In the genomic region with DNA sequence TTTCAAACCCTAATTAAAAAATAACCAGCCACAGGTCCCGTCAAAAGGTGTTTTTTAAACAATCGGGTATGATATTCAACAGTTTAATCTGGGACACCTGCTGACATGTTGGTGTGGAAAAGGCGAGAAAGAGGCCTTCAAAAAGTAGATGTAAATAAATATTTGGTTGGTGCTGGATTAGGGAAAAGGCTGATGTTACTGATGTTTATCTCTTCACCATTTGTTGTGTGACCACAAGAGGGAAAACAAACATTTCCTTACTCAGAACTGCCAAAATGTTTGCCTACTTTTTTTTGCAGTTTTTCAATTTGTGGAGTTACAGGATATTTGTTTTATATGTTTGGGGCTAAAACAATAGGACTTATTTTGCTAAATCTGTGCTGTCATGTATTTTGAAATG, we compare ENCODE assay signal across 9 cellular contexts. TPM values are rescaled to one million over a fixed set of nuclear protein-coding genes. Genes with fewer than 3 reads are reported as not detected.
A peak's percentile ranks its signal among the peaks of the same experiment; 100 is the strongest.
DNase-seq lines count a peak whose midpoint lies in the region; ATAC-seq and TF ChIP-seq lines count a peak whose summit lies in the region.
"Had no signal": no experiment of that assay in that cellular context is flagged by ENCODE, and none has a peak within 500 bp of the region (broad histone marks: within the 10 kb centered on the region; RNA-seq: fewer than 3 reads in every experiment).

No MANE protein-coding gene starts in this region.

- intact Hi-C loops in left ventricle myocardium inferior (cut with micrococcal nuclease) (loop anchor here (10.0 kb wide), 1 partner anchor 121 kb away; no protein-coding TSS in a partner anchor), left ventricle myocardium superior (cut with micrococcal nuclease) (no loop called here)
- intact Hi-C loops in dendritic cell treated with granulocyte-macrophage colony-stimulating factor and Interleukin-4, amounts not matched to agents 40 ng/mL and 50 ng/mL, for 4 days (cut with micrococcal nuclease), result loop anchor here (2.0 kb wide), 1 partner anchor 121 kb away; no protein-coding TSS in a partner anchor

- H3K4me1 ChIP-seq in left ventricle myocardium inferior, result peaks cover 60% of the 10 kb centered on the region
- H3K4me1 ChIP-seq in mucosa of stomach (ENCODE audit: control insufficient read depth, insufficient read depth, low read length), result peaks cover 17% of the 10 kb centered on the region

- H3K4me1 Mint-ChIP-seq in dendritic cell treated with granulocyte-macrophage colony-stimulating factor and Interleukin-4, amounts not matched to agents 40 ng/mL and 50 ng/mL, for 4 days (ENCODE audit: low read depth), result peaks cover 16% of the 10 kb centered on the region

- no peaks in the 10 kb centered on the region for H3K36me3 Mint-ChIP-seq in dendritic cell treated with granulocyte-macrophage colony-stimulating factor and Interleukin-4, amounts not matched to agents 40 ng/mL and 50 ng/mL, for 4 days (ENCODE audit: low read depth)

- peak; percentile 46 for TF ChIP-seq CTCF in left ventricle myocardium inferior (IDR thresholded peaks at IDR 0.05; ENCODE audit: borderline replicate concordance)

- no peaks in the 10 kb centered on the region for H3K9me3 ChIP-seq in left ventricle myocardium inferior (replicated peaks)
- no peaks in the 10 kb centered on the region for H3K9me3 ChIP-seq in mucosa of stomach (ENCODE audit: control insufficient read depth, low read length)

- peak overlapping the region; percentile 72 for H3K9ac ChIP-seq in mucosa of stomach (ENCODE audit: low read length)

- H3K4me3 ChIP-seq in left ventricle myocardium inferior (peak overlapping the region; percentile 83), mucosa of stomach (ENCODE audit: low read length) (peak overlapping the region; percentile 66)

- H3K36me3 ChIP-seq in left ventricle myocardium inferior (no peaks in the 10 kb centered on the region), mucosa of stomach (ENCODE audit: control insufficient read depth, insufficient read depth, low read length) (no peaks in the 10 kb centered on the region)

- peak overlapping the region; percentile 95 for H3K27ac ChIP-seq in left ventricle myocardium inferior (replicated peaks)

- H3K27me3 ChIP-seq in left ventricle myocardium inferior (ENCODE audit: low read depth) (no peaks in the 10 kb centered on the region), mucosa of stomach (ENCODE audit: control insufficient read depth, insufficient read depth, low read length) (no peaks in the 10 kb centered on the region)

- H3K27me3 Mint-ChIP-seq in dendritic cell treated with granulocyte-macrophage colony-stimulating factor and Interleukin-4, amounts not matched to agents 40 ng/mL and 50 ng/mL, for 4 days, result peaks cover 67% of the 10 kb centered on the region

- DNase-seq in left ventricle myocardium inferior (no peak), left ventricle myocardium superior (no peak), H4 (ENCODE audit: low spot score) (no peak)
- no peak for DNase-seq in activated CD4-positive, alpha-beta T cell treated with anti-CD3 and anti-CD28 coated beads for 1 hour

- peak overlapping the region; percentile 68 for H3K4me3 Mint-ChIP-seq in dendritic cell treated with granulocyte-macrophage colony-stimulating factor and Interleukin-4, amounts not matched to agents 40 ng/mL and 50 ng/mL, for 4 days

- no peak overlapping the region for H3K27ac Mint-ChIP-seq in dendritic cell treated with granulocyte-macrophage colony-stimulating factor and Interleukin-4, amounts not matched to agents 40 ng/mL and 50 ng/mL, for 4 days

- ATAC-seq in left ventricle myocardium superior (no peak), HG02970 (IDR thresholded peaks at IDR 0.05; ENCODE audit: low FRiP score, unreplicated experiment) (no peak), HG03442 (IDR thresholded peaks at IDR 0.05; ENCODE audit: unreplicated experiment) (no peak)
- ATAC-seq: activated CD4-positive, CD25-positive, alpha-beta regulatory T cell treated with anti-CD3 and anti-CD28 coated beads, Interleukin-2, amount 50 U/mL, for 24 hours had no signal

- no peaks in the 10 kb centered on the region for H3K9me3 Mint-ChIP-seq in dendritic cell treated with granulocyte-macrophage colony-stimulating factor and Interleukin-4, amounts not matched to agents 40 ng/mL and 50 ng/mL, for 4 days

RNA-seq across cellular contexts. Expression of a gene that starts 0.7 kb away (rescaled TPM):
- total RNA-seq in left ventricle myocardium inferior (22.5 TPM), left ventricle myocardium superior (31.8 TPM)
- 4.5 and 6.7 TPM in 2 replicates for total RNA-seq in H4 (2014; rRNA removed; shearing (Covaris generic))
